ENCODE assay signal across 7 cellular contexts in the genomic region with DNA sequence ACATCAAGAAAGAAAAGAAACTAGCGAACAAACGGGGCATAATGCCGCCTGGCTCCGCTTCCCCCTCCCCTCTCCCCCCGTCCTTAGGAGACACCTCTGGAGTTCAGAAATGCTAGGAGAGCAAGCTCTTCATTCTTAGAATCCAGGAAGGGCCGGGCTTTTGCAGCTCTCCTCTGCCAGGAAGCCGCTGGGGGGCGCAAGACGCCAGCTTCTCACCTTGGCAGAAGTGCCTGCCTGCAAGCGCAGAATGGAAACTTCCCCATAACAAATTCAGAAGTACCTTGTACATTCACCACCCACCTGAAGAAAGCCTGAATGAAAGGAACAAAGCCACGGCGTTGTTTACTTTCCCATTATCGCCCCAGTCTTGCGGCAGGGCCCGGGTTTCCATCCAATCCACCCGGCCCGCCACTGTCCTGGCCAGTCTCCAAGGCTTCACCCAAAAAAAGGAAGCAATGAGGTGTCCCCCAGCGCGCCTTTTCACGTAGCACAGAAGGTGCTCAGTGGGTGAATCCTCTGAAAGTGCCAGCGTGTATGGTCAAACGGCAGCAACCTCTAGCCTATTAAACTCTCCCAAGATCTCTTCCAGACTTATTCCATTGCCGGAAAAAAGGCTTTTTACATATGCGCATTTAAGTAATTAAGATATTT. TPM values are rescaled to one million over a fixed set of nuclear protein-coding genes. Genes with fewer than 3 reads are reported as not detected.
DNase-seq lines count a peak whose midpoint lies in the region; ATAC-seq and TF ChIP-seq lines count a peak whose summit lies in the region.

No MANE protein-coding gene starts in this region.

- H3K4me1 Mint-ChIP-seq in activated naive CD4-positive, alpha-beta T cell treated with anti-CD3 and anti-CD28 coated beads for 36 hours (ENCODE audit: low read depth), result peaks cover 34% of the 10 kb centered on the region

- H3K27me3 ChIP-seq in neutrophil (no peaks in the 10 kb centered on the region), stomach smooth muscle (ENCODE audit: control insufficient read depth in 1 of 2, insufficient read depth in 2 of 2, low read length in 2 of 2) (no peaks in the 10 kb centered on the region)

- intact Hi-C loops in activated naive CD4-positive, alpha-beta T cell treated with anti-CD3 and anti-CD28 coated beads for 36 hours (cut with micrococcal nuclease), result loop anchor here (1.0 to 10.0 kb wide), 11 partner anchors 26 to 1272 kb away; no protein-coding TSS in a partner anchor

- ATAC-seq in GM18511 (IDR thresholded peaks at IDR 0.05; ENCODE audit: unreplicated experiment), result peak; percentile 50

- H3K4me3 ChIP-seq in neutrophil (ENCODE audit: low read depth in 1 of 2, low read length in 1 of 2), result peak overlapping the region; percentile 89 to 90
- H3K4me3 ChIP-seq in stomach smooth muscle (ENCODE audit: low read length in 2 of 2), result peak overlapping the region; percentile 41 to 92

- no peaks in the 10 kb centered on the region for H3K9me3 Mint-ChIP-seq in activated naive CD4-positive, alpha-beta T cell treated with anti-CD3 and anti-CD28 coated beads for 36 hours

- peak overlapping the region in 1 of 2 donors; percentile 55 for H3K9ac ChIP-seq in stomach smooth muscle (ENCODE audit: low read length in 2 of 2)

- H3K27ac Mint-ChIP-seq in activated naive CD4-positive, alpha-beta T cell treated with anti-CD3 and anti-CD28 coated beads for 36 hours, result peak overlapping the region; percentile 50

- H3K36me3 ChIP-seq in neutrophil, result no peaks in the 10 kb centered on the region
- peaks cover 0 to 3% of the 10 kb centered on the region in 2 donors for H3K36me3 ChIP-seq in stomach smooth muscle (ENCODE audit: control insufficient read depth in 2 of 2, insufficient read depth in 2 of 2, low read length in 2 of 2)

- no peaks in the 10 kb centered on the region for H3K36me3 Mint-ChIP-seq in activated naive CD4-positive, alpha-beta T cell treated with anti-CD3 and anti-CD28 coated beads for 36 hours (ENCODE audit: low read depth)

- H3K27ac ChIP-seq in neutrophil (peak overlapping the region; percentile 88), stomach smooth muscle (ENCODE audit: low read length) (peak overlapping the region; percentile 58)

- no peaks in the 10 kb centered on the region for H3K9me3 ChIP-seq in neutrophil
- no peaks in the 10 kb centered on the region for H3K9me3 ChIP-seq in stomach smooth muscle (ENCODE audit: control insufficient read depth in 2 of 2, low read length in 2 of 2)

- H3K4me3 Mint-ChIP-seq in activated naive CD4-positive, alpha-beta T cell treated with anti-CD3 and anti-CD28 coated beads for 36 hours, result peak overlapping the region; percentile 84

- peak; percentile 84 for TF ChIP-seq CTCF in neutrophil (IDR thresholded peaks at IDR 0.05)

- H3K4me1 ChIP-seq in neutrophil (ENCODE audit: control insufficient read depth in 1 of 2, insufficient read depth in 1 of 2, low read depth in 1 of 2, low read length in 1 of 2) (peaks cover 37 to 46% of the 10 kb centered on the region in 2 experiments), stomach smooth muscle (ENCODE audit: control insufficient read depth, insufficient read depth, low read length) (peaks cover 37% of the 10 kb centered on the region)

- CTCF ChIA-PET in activated naive CD4-positive, alpha-beta T cell treated with anti-CD3 and anti-CD28 coated beads for 36 hours (lab: Charles Lee), result interaction anchor here (0.5 to 7.5 kb wide), 51 partner anchors 8 to 1936 kb away, joined by 3 to 110 read pairs (median 4); no protein-coding TSS in a partner anchor

- DNase-seq in NAMALWA (ENCODE audit: low spot score) (peak; percentile 82), SK-N-DZ (ENCODE audit: low spot score) (peak; percentile 82), globus pallidus (ENCODE audit: low spot score) (peak; percentile 83)
- peak; percentile 95 for DNase-seq in activated naive CD4-positive, alpha-beta T cell treated with anti-CD3 and anti-CD28 coated beads for 36 hours

- peaks cover 3% of the 10 kb centered on the region for H3K27me3 Mint-ChIP-seq in activated naive CD4-positive, alpha-beta T cell treated with anti-CD3 and anti-CD28 coated beads for 36 hours (ENCODE audit: low read depth)

RNA-seq across cellular contexts. Expression of a gene that starts 1.7 kb away (rescaled TPM):
- polyA plus RNA-seq in SK-N-DZ (2014; cell fraction: cytosol; rRNA removed), result 11.1 and 13.4 TPM in 2 replicates
- polyA plus RNA-seq in SK-N-DZ (2014; cell fraction: nucleus; rRNA removed), result 12.8 and 20.6 TPM in 2 replicates
- 1 to 10 TPM in 1 of 2 experiments, under 1 TPM in 1; 0.72 to 1.2 TPM for total RNA-seq in activated naive CD4-positive, alpha-beta T cell treated with anti-CD3 and anti-CD28 coated beads for 36 hours

Comparison
In these comparisons a context has a peak if more than half of its experiments do, and no peak if none do; other contexts are left out.
1. Peak in every context shown above with its lines: DNase-seq, ATAC-seq, H3K4me3 ChIP-seq and H3K27ac ChIP-seq.